In genomic region chr1:165697881-165698842, GRCh38 we compare ENCODE assay signal across 8 cellular contexts. TPM values are rescaled to one million over a fixed set of nuclear protein-coding genes. Genes with fewer than 3 reads are reported as not detected.
A peak's percentile ranks its signal among the peaks of the same experiment; 100 is the strongest.
DNase-seq lines count a peak whose midpoint lies in the region; ATAC-seq and TF ChIP-seq lines count a peak whose summit lies in the region.

Gene ALDH9A1 (minus strand): TSS chr1:165698562. CDS start chr1:165698558, 4 bp downstream.

- H3K9me3 ChIP-seq in SK-N-MC (ENCODE audit: low read depth, low read length) (no peaks in the 10 kb centered on the region), gastroesophageal sphincter (no peaks in the 10 kb centered on the region), suprapubic skin (no peaks in the 10 kb centered on the region)

- TF ChIP-seq POLR2A in GM10847 (IDR thresholded peaks at IDR 0.05; ENCODE audit: extremely low read depth, insufficient read length), result peak; percentile 88
- TF ChIP-seq POLR2A in NB4 (IDR thresholded peaks at IDR 0.05; ENCODE audit: extremely low read depth, insufficient read length), result peak; percentile 84
- peak; percentile 71 to 77 for TF ChIP-seq POLR2A in gastroesophageal sphincter (IDR thresholded peaks at IDR 0.05)
- peak; percentile 43 to 72 for TF ChIP-seq POLR2A in suprapubic skin (IDR thresholded peaks at IDR 0.05)

- WGBS in gastroesophageal sphincter (ENCODE audit: low coverage in 1 of 2), 2 donors, result 0 to 1% methylated on average over 15 of the region's 69 CpGs
- WGBS in suprapubic skin, result under 1% methylated on average over 37 of the region's 69 CpGs

- peak within 1 kb of the TSS; percentile 82 for H3K9ac ChIP-seq in SK-N-MC (ENCODE audit: insufficient read length)

- intact Hi-C loops in activated naive CD4-positive, alpha-beta T cell treated with anti-CD3 and anti-CD28 coated beads for 36 hours (cut with micrococcal nuclease), result loop anchor here (1.0 to 10.0 kb wide), 11 partner anchors 68 to 1177 kb away; partner anchors contain the start of genes FAM78B, TADA1, TMCO1 and UCK2

- H3K4me1 ChIP-seq in gastroesophageal sphincter, result peaks cover 0 to 37% (median 11%) of the 10 kb centered on the region in 3 donors
- peaks cover 38% of the 10 kb centered on the region for H3K4me1 ChIP-seq in suprapubic skin

- H3K4me3 ChIP-seq in NB4 (ENCODE audit: low read depth, low read length) (peak within 1 kb of the TSS; percentile 97), SK-N-MC (peak within 1 kb of the TSS; percentile 100), gastroesophageal sphincter (peak within 1 kb of the TSS; percentile 53 to 72), suprapubic skin (peak within 1 kb of the TSS; percentile 67)

- CTCF ChIA-PET in activated naive CD4-positive, alpha-beta T cell treated with anti-CD3 and anti-CD28 coated beads for 36 hours (lab: Charles Lee), result interaction anchor here (0.5 to 2.2 kb wide), 18 partner anchors 11 to 284 kb away, joined by 3 to 9 read pairs (median 3); no protein-coding TSS in a partner anchor

- H3K9me3 Mint-ChIP-seq in activated naive CD4-positive, alpha-beta T cell treated with anti-CD3 and anti-CD28 coated beads for 36 hours, result peaks cover 1% of the 10 kb centered on the region

- H3K36me3 ChIP-seq in SK-N-MC (ENCODE audit: insufficient read depth, low read length) (peaks cover 12% of the 10 kb centered on the region), gastroesophageal sphincter (peaks cover 0 to 9% of the 10 kb centered on the region in 2 donors), suprapubic skin (no peaks in the 10 kb centered on the region)

- peak within 1 kb of the TSS; percentile 95 for H3K27ac ChIP-seq in SK-N-MC
- H3K27ac ChIP-seq in gastroesophageal sphincter, result peak within 1 kb of the TSS; percentile 66 to 97 (median 90)
- peak within 1 kb of the TSS; percentile 97 for H3K27ac ChIP-seq in suprapubic skin

- TF ChIP-seq CTCF in NB4 (IDR thresholded peaks at IDR 0.05; ENCODE audit: low read depth, low read length), result peak; percentile 51
- TF ChIP-seq CTCF in gastroesophageal sphincter (IDR thresholded peaks at IDR 0.05), result peak in 2 of 4 experiments; percentile 25 to 55
- TF ChIP-seq CTCF in suprapubic skin (IDR thresholded peaks at IDR 0.05), result no peak

- ATAC-seq in HG02588 (IDR thresholded peaks at IDR 0.05; ENCODE audit: unreplicated experiment) (peak; percentile 93), gastroesophageal sphincter (peak; percentile 97)

- DNase-seq in NB4 (ENCODE audit: low read depth) (peak; percentile 95), SK-N-MC (ENCODE audit: low read depth, low spot score) (no peak), occipital lobe (lab: John Stamatoyannopoulos, UW) (peak; percentile 78), suprapubic skin (ENCODE audit: low spot score in 2 of 2) (peak; percentile 94 to 95)
- DNase-seq in activated naive CD4-positive, alpha-beta T cell treated with anti-CD3 and anti-CD28 coated beads for 36 hours, result peak; percentile 89

- no peaks in the 10 kb centered on the region for H3K27me3 Mint-ChIP-seq in activated naive CD4-positive, alpha-beta T cell treated with anti-CD3 and anti-CD28 coated beads for 36 hours (ENCODE audit: low read depth)

- H3K27ac Mint-ChIP-seq in activated naive CD4-positive, alpha-beta T cell treated with anti-CD3 and anti-CD28 coated beads for 36 hours, result peak within 1 kb of the TSS; percentile 96

- peaks cover 26% of the 10 kb centered on the region for H3K4me1 Mint-ChIP-seq in activated naive CD4-positive, alpha-beta T cell treated with anti-CD3 and anti-CD28 coated beads for 36 hours (ENCODE audit: low read depth)

- no peak for TF ChIP-seq EP300 in gastroesophageal sphincter (IDR thresholded peaks at IDR 0.05)
- TF ChIP-seq EP300 in suprapubic skin (IDR thresholded peaks at IDR 0.05), result no peak

- H3K27me3 ChIP-seq in gastroesophageal sphincter (no peaks in the 10 kb centered on the region), suprapubic skin (no peaks in the 10 kb centered on the region)

- H3K4me3 Mint-ChIP-seq in activated naive CD4-positive, alpha-beta T cell treated with anti-CD3 and anti-CD28 coated beads for 36 hours, result peak within 1 kb of the TSS; percentile 97

- H3K36me3 Mint-ChIP-seq in activated naive CD4-positive, alpha-beta T cell treated with anti-CD3 and anti-CD28 coated beads for 36 hours (ENCODE audit: low read depth), result peaks cover 16% of the 10 kb centered on the region

RNA-seq across cellular contexts. Expression of gene ALDH9A1, which starts in this region (rescaled TPM):
- total RNA-seq in activated naive CD4-positive, alpha-beta T cell treated with anti-CD3 and anti-CD28 coated beads for 36 hours, result 10 to 100 TPM; 35.8 to 43.5 TPM
- 10 to 100 TPM; 47.3 to 90.4 (median 76.4) TPM for total RNA-seq in gastroesophageal sphincter
- total RNA-seq in occipital lobe, result 63.2 TPM
- 10 to 100 TPM; 59.7 to 91.5 (median 76.9) TPM for total RNA-seq in suprapubic skin
